39 cellular contexts compared by ENCODE assay signal in genomic region chr22:30596199-30596598, GRCh38. TPM values are rescaled to one million over a fixed set of nuclear protein-coding genes. Genes with fewer than 3 reads are reported as not detected.
"Had no signal": no experiment of that assay in that cellular context is flagged by ENCODE, and none has a peak within 500 bp of the region (broad histone marks: within the 10 kb centered on the region; RNA-seq: fewer than 3 reads in every experiment).

No MANE protein-coding gene starts in this region.

- DNase-seq: activated CD4-positive, alpha-beta memory T cell treated with anti-CD3 and anti-CD28 coated beads, Interleukin-2, amount 10 ng/mL, durations not matched to agents 7 days and 5 days; activated CD4-positive, alpha-beta T cell treated with anti-CD3 and anti-CD28 coated beads for 1 hour; activated CD4-positive, alpha-beta T cell treated with anti-CD3 and anti-CD28 coated beads for 36 hours; activated CD4-positive, alpha-beta T cell treated with anti-CD3 and anti-CD28 coated beads for 48 hours; activated CD4-positive, alpha-beta T cell treated with anti-CD3 and anti-CD28 coated beads, Interleukin-2, amount 10 ng/mL, durations not matched to agents 7 days and 5 days; activated CD4-positive, alpha-beta T cell treated with anti-CD3 and anti-CD28 coated beads, Interleukin-2, amount 50 U/mL, for 48 hours; activated CD4-positive, CD25-positive, alpha-beta regulatory T cell; activated CD8-positive, alpha-beta memory T cell treated with anti-CD3 and anti-CD28 coated beads for 24 hours; activated CD8-positive, alpha-beta memory T cell treated with anti-CD3 and anti-CD28 coated beads, Interleukin-2, amount 10 ng/mL, durations not matched to agents 7 days and 5 days; activated CD8-positive, alpha-beta T cell treated with anti-CD3 and anti-CD28 coated beads, Interleukin-2, amount 10 ng/mL, durations not matched to agents 7 days and 5 days; activated effector memory CD4-positive, alpha-beta T cell treated with anti-CD3 and anti-CD28 coated beads, Interleukin-2, amount 50 U/mL, for 16 hours; activated gamma-delta T cell treated with Interleukin-2 at 50 U/mL for 16 hours; activated naive CD4-positive, alpha-beta T cell; activated naive CD4-positive, alpha-beta T cell treated with anti-CD3 and anti-CD28 coated beads for 36 hours; activated naive CD4-positive, alpha-beta T cell treated with anti-CD3 and anti-CD28 coated beads, Interleukin-2, amount 50 U/mL, for 16 hours; activated naive CD8-positive, alpha-beta T cell treated with anti-CD3 and anti-CD28 coated beads for 36 hours; activated T-cell treated with anti-CD3 and anti-CD28 coated beads for 4 hours; activated T-cell treated with anti-CD3 and anti-CD28 coated beads, Interleukin-2, amount 50 U/mL, for 1 hour; activated T-cell treated with anti-CD3 and anti-CD28 coated beads, Interleukin-2, amount 50 U/mL, for 4 hours; activated T-cell treated with anti-CD3 and anti-CD28 coated beads, Interleukin-2, amount 50 U/mL, for 72 hours; adrenal gland; amniotic stem cell; aorta; body of pancreas; brain microvascular endothelial cell; central memory CD4-positive, alpha-beta T cell; T-helper 1 cell; T-helper 2 cell; T-helper 9 cell had no signal

- H3K9me3 Mint-ChIP-seq: activated CD4-positive, alpha-beta memory T cell treated with anti-CD3 and anti-CD28 coated beads, Interleukin-2, amount 10 ng/mL, durations not matched to agents 7 days and 5 days; activated CD4-positive, alpha-beta T cell treated with anti-CD3 and anti-CD28 coated beads, Interleukin-2, amount 10 ng/mL, durations not matched to agents 7 days and 5 days; activated naive CD4-positive, alpha-beta T cell treated with anti-CD3 and anti-CD28 coated beads for 36 hours; activated naive CD4-positive, alpha-beta T cell treated with anti-CD3 and anti-CD28 coated beads, Interleukin-2, amount 50 U/mL, for 72 hours; activated naive CD8-positive, alpha-beta T cell treated with anti-CD3 and anti-CD28 coated beads for 36 hours; activated T-cell treated with anti-CD3 and anti-CD28 coated beads, Interleukin-2, amount 50 U/mL, for 4 hours; activated T-cell treated with anti-CD3 and anti-CD28 coated beads, Interleukin-2, amount 50 U/mL, for 72 hours; activated T-helper 1 cell treated with anti-CD3 and anti-CD28 coated beads, Interleukin-12 subunit alpha, Interleukin-12 subunit beta, Interleukin-2, Interleukin-4 antibody, amounts not matched to agents 30 ng/mL and 10 ng/mL and 1 ng/mL, durations not matched to agents 14 hours and 24 hours and 36 hours; activated T-helper 17 cell treated with anti-CD3 and anti-CD28 coated beads, Interleukin-2, amount 50 U/mL, for 72 hours; T-helper 1 cell treated with Interleukin-12 subunit alpha and Interleukin-12 subunit beta and Interleukin-4 antibody, amounts not matched to agents 30 μg/mL and 1 μg/mL, for 36 hours; T-helper 2 cell treated with Interferon-gamma antibody and Interleukin-4, amounts not matched to agents 5 μg/mL and 100 μg/mL, for 36 hours had no signal

- H3K27ac Mint-ChIP-seq: activated CD4-positive, alpha-beta memory T cell treated with anti-CD3 and anti-CD28 coated beads, Interleukin-2, amount 10 ng/mL, durations not matched to agents 7 days and 5 days; activated CD4-positive, alpha-beta T cell treated with anti-CD3 and anti-CD28 coated beads for 36 hours; activated CD4-positive, alpha-beta T cell treated with anti-CD3 and anti-CD28 coated beads, Interleukin-2, amount 10 ng/mL, durations not matched to agents 7 days and 5 days; activated CD8-positive, alpha-beta memory T cell treated with anti-CD3 and anti-CD28 coated beads, Interleukin-2, amount 10 ng/mL, durations not matched to agents 7 days and 5 days; activated CD8-positive, alpha-beta T cell treated with anti-CD3 and anti-CD28 coated beads, Interleukin-2, amount 10 ng/mL, durations not matched to agents 7 days and 5 days; activated naive CD4-positive, alpha-beta T cell treated with anti-CD3 and anti-CD28 coated beads for 36 hours; activated naive CD4-positive, alpha-beta T cell treated with anti-CD3 and anti-CD28 coated beads, Interleukin-2, amount 50 U/mL, for 72 hours; activated naive CD8-positive, alpha-beta T cell treated with anti-CD3 and anti-CD28 coated beads for 36 hours; activated T-cell treated with anti-CD3 and anti-CD28 coated beads, Interleukin-2, amount 50 U/mL, for 72 hours; activated T-helper 1 cell treated with anti-CD3 and anti-CD28 coated beads, Interleukin-12 subunit alpha, Interleukin-12 subunit beta, Interleukin-2, Interleukin-4 antibody, amounts not matched to agents 30 ng/mL and 10 ng/mL and 1 ng/mL, durations not matched to agents 14 hours and 24 hours and 36 hours; activated T-helper 17 cell treated with anti-CD3 and anti-CD28 coated beads, Interleukin-2, amount 50 U/mL, for 72 hours; T-helper 1 cell treated with Interleukin-12 subunit alpha and Interleukin-12 subunit beta and Interleukin-4 antibody, amounts not matched to agents 30 μg/mL and 1 μg/mL, for 36 hours; T-helper 2 cell treated with Interferon-gamma antibody and Interleukin-4, amounts not matched to agents 5 μg/mL and 100 μg/mL, for 36 hours had no signal

- H3K4me3 ChIP-seq: adrenal gland, body of pancreas, breast epithelium had no signal

- H3K4me1 Mint-ChIP-seq: activated CD4-positive, alpha-beta T cell treated with anti-CD3 and anti-CD28 coated beads for 36 hours; activated CD4-positive, alpha-beta T cell treated with anti-CD3 and anti-CD28 coated beads, Interleukin-2, amount 10 ng/mL, durations not matched to agents 7 days and 5 days; activated naive CD8-positive, alpha-beta T cell treated with anti-CD3 and anti-CD28 coated beads for 36 hours; activated T-helper 17 cell treated with anti-CD3 and anti-CD28 coated beads, Interleukin-2, amount 50 U/mL, for 72 hours had no signal

- ATAC-seq: activated CD4-positive, alpha-beta T cell treated with anti-CD3 and anti-CD28 coated beads for 36 hours; activated CD4-positive, CD25-positive, alpha-beta regulatory T cell treated with anti-CD3 and anti-CD28 coated beads, Interleukin-2, amount 50 U/mL, for 24 hours; activated CD8-positive, alpha-beta memory T cell treated with anti-CD3 and anti-CD28 coated beads, Interleukin-2, amount 10 ng/mL, durations not matched to agents 7 days and 5 days; activated CD8-positive, alpha-beta T cell treated with anti-CD3 and anti-CD28 coated beads, Interleukin-2, amount 10 ng/mL, durations not matched to agents 7 days and 5 days; activated naive CD4-positive, alpha-beta T cell treated with anti-CD3 and anti-CD28 coated beads, Interleukin-2, amount 50 U/mL, for 72 hours; activated T-cell treated with anti-CD3 and anti-CD28 coated beads, Interleukin-2, amount 50 U/mL, for 4 hours; activated T-cell treated with anti-CD3 and anti-CD28 coated beads, Interleukin-2, amount 50 U/mL, for 72 hours; activated T-helper 17 cell treated with anti-CD3 and anti-CD28 coated beads, Interleukin-2, amount 50 U/mL, for 72 hours; body of pancreas had no signal

- H3K4me1 ChIP-seq: breast epithelium had no signal

- H3K27ac ChIP-seq: adrenal gland, brain microvascular endothelial cell, breast epithelium, VCaP had no signal

- H3K36me3 ChIP-seq: adrenal gland, brain microvascular endothelial cell, breast epithelium had no signal

- H3K36me3 Mint-ChIP-seq: activated CD8-positive, alpha-beta memory T cell treated with anti-CD3 and anti-CD28 coated beads, Interleukin-2, amount 10 ng/mL, durations not matched to agents 7 days and 5 days; activated naive CD4-positive, alpha-beta T cell treated with anti-CD3 and anti-CD28 coated beads, Interleukin-2, amount 50 U/mL, for 72 hours; activated naive CD8-positive, alpha-beta T cell treated with anti-CD3 and anti-CD28 coated beads for 36 hours had no signal

- H3K27me3 ChIP-seq: adrenal gland, body of pancreas, brain microvascular endothelial cell, breast epithelium had no signal

- FAIRE-seq: astrocyte, TTC549 had no signal

- H3K4me3 Mint-ChIP-seq: activated CD4-positive, alpha-beta memory T cell treated with anti-CD3 and anti-CD28 coated beads, Interleukin-2, amount 10 ng/mL, durations not matched to agents 7 days and 5 days; activated CD4-positive, alpha-beta T cell treated with anti-CD3 and anti-CD28 coated beads for 36 hours; activated CD4-positive, alpha-beta T cell treated with anti-CD3 and anti-CD28 coated beads, Interleukin-2, amount 10 ng/mL, durations not matched to agents 7 days and 5 days; activated CD8-positive, alpha-beta memory T cell treated with anti-CD3 and anti-CD28 coated beads, Interleukin-2, amount 10 ng/mL, durations not matched to agents 7 days and 5 days; activated CD8-positive, alpha-beta T cell treated with anti-CD3 and anti-CD28 coated beads, Interleukin-2, amount 10 ng/mL, durations not matched to agents 7 days and 5 days; activated naive CD4-positive, alpha-beta T cell treated with anti-CD3 and anti-CD28 coated beads for 36 hours; activated naive CD8-positive, alpha-beta T cell treated with anti-CD3 and anti-CD28 coated beads for 36 hours; activated T-cell treated with anti-CD3 and anti-CD28 coated beads, Interleukin-2, amount 50 U/mL, for 4 hours; activated T-cell treated with anti-CD3 and anti-CD28 coated beads, Interleukin-2, amount 50 U/mL, for 72 hours; activated T-helper 1 cell treated with anti-CD3 and anti-CD28 coated beads, Interleukin-12 subunit alpha, Interleukin-12 subunit beta, Interleukin-2, Interleukin-4 antibody, amounts not matched to agents 30 ng/mL and 10 ng/mL and 1 ng/mL, durations not matched to agents 14 hours and 24 hours and 36 hours; activated T-helper 17 cell treated with anti-CD3 and anti-CD28 coated beads, Interleukin-2, amount 50 U/mL, for 72 hours; T-helper 1 cell treated with Interleukin-12 subunit alpha and Interleukin-12 subunit beta and Interleukin-4 antibody, amounts not matched to agents 30 μg/mL and 1 μg/mL, for 36 hours; T-helper 2 cell treated with Interferon-gamma antibody and Interleukin-4, amounts not matched to agents 5 μg/mL and 100 μg/mL, for 36 hours had no signal

- H3K27me3 Mint-ChIP-seq: activated T-helper 17 cell treated with anti-CD3 and anti-CD28 coated beads, Interleukin-2, amount 50 U/mL, for 72 hours had no signal

- H3K9me3 ChIP-seq: adrenal gland, body of pancreas, breast epithelium had no signal

RNA-seq across cellular contexts. Expression of gene GAL3ST1, which starts 21.7 kb away (rescaled TPM):
- total RNA-seq: activated CD4-positive, alpha-beta memory T cell treated with anti-CD3 and anti-CD28 coated beads, Interleukin-2, amount 10 ng/mL, durations not matched to agents 7 days and 5 days; activated CD4-positive, alpha-beta T cell treated with anti-CD3 and anti-CD28 coated beads for 36 hours; activated CD4-positive, alpha-beta T cell treated with anti-CD3 and anti-CD28 coated beads, Interleukin-2, amount 10 ng/mL, durations not matched to agents 7 days and 5 days; activated CD8-positive, alpha-beta memory T cell treated with anti-CD3 and anti-CD28 coated beads, Interleukin-2, amount 10 ng/mL, durations not matched to agents 7 days and 5 days; activated CD8-positive, alpha-beta T cell treated with anti-CD3 and anti-CD28 coated beads, Interleukin-2, amount 10 ng/mL, durations not matched to agents 7 days and 5 days; activated naive CD8-positive, alpha-beta T cell treated with anti-CD3 and anti-CD28 coated beads for 36 hours; activated T-helper 1 cell treated with anti-CD3 and anti-CD28 coated beads, Interleukin-12 subunit alpha, Interleukin-12 subunit beta, Interleukin-2, Interleukin-4 antibody, amounts not matched to agents 30 ng/mL and 10 ng/mL and 1 ng/mL, durations not matched to agents 14 hours and 24 hours and 36 hours had no signal

RNA-seq across cellular contexts. Expression of gene SEC14L6, which starts 49.7 kb away (rescaled TPM):
- total RNA-seq: activated CD4-positive, alpha-beta memory T cell treated with anti-CD3 and anti-CD28 coated beads, Interleukin-2, amount 10 ng/mL, durations not matched to agents 7 days and 5 days; activated CD4-positive, alpha-beta T cell treated with anti-CD3 and anti-CD28 coated beads for 36 hours; activated CD4-positive, alpha-beta T cell treated with anti-CD3 and anti-CD28 coated beads, Interleukin-2, amount 10 ng/mL, durations not matched to agents 7 days and 5 days; activated CD8-positive, alpha-beta T cell treated with anti-CD3 and anti-CD28 coated beads, Interleukin-2, amount 10 ng/mL, durations not matched to agents 7 days and 5 days; activated naive CD4-positive, alpha-beta T cell treated with anti-CD3 and anti-CD28 coated beads for 36 hours; activated naive CD4-positive, alpha-beta T cell treated with anti-CD3 and anti-CD28 coated beads, Interleukin-2, amount 50 U/mL, for 72 hours; activated naive CD8-positive, alpha-beta T cell treated with anti-CD3 and anti-CD28 coated beads for 36 hours; activated T-cell treated with anti-CD3 and anti-CD28 coated beads, Interleukin-2, amount 50 U/mL, for 4 hours; activated T-cell treated with anti-CD3 and anti-CD28 coated beads, Interleukin-2, amount 50 U/mL, for 72 hours; activated T-helper 1 cell treated with anti-CD3 and anti-CD28 coated beads, Interleukin-12 subunit alpha, Interleukin-12 subunit beta, Interleukin-2, Interleukin-4 antibody, amounts not matched to agents 30 ng/mL and 10 ng/mL and 1 ng/mL, durations not matched to agents 14 hours and 24 hours and 36 hours; activated T-helper 17 cell treated with anti-CD3 and anti-CD28 coated beads, Interleukin-2, amount 50 U/mL, for 72 hours had no signal
